18 cellular contexts compared by ENCODE assay signal in genomic region chr3:153552887-153553604, GRCh38.
DNase-seq lines count a peak whose midpoint lies in the region; ATAC-seq and TF ChIP-seq lines count a peak whose summit lies in the region.
"Had no signal": no experiment of that assay in that cellular context is flagged by ENCODE, and none has a peak within 500 bp of the region (broad histone marks: within the 10 kb centered on the region; RNA-seq: fewer than 3 reads in every experiment).

No MANE protein-coding gene starts in this region.

- no peaks in the 10 kb centered on the region for H3K79me2 ChIP-seq in PC-9 (ENCODE audit: low read depth)

- H3K36me3 ChIP-seq in PC-9 (ENCODE audit: low read depth): no peaks in the 10 kb centered on the region
- H3K36me3 ChIP-seq: BLaER1 treated with 17β-estradiol and CSF1 and Interleukin-3, amounts not matched to agents 10 nM and 100 nM had no signal

- ATAC-seq in left ventricle myocardium superior (peak; percentile 52), Right ventricle myocardium inferior (no peak)
- ATAC-seq: GM12878, GM23338, HCT116 had no signal

- in situ Hi-C loops in ACHN (cut with HindIII; ENCODE audit: low pct_ligation_motif_present, low pct_unique_long_range_greater_than_20kb, low sequenced_read_pairs): no loop called here

- BruUV-seq in PC-9 (replicated peaks; lab: Mats Ljungman, UMichigan): no TSS peak

- no peaks in the 10 kb centered on the region for H3F3A ChIP-seq in PC-9 (ENCODE audit: insufficient read depth, low read depth)

- no peaks in the 10 kb centered on the region; the same call in 1 of the 2 replicates for H3K9me2 ChIP-seq in PC-9 (ENCODE audit: insufficient read depth)

- TF ChIP-seq CTCF in PC-9 (conservative IDR thresholded peaks at IDR 0.05): no peak

- POLR2A ChIA-PET in PC-9 (lab: Charles Lee; ENCODE audit: unreplicated experiment): interaction anchor here (0.7 kb wide), 1 partner anchor 107 kb away, joined by 3 read pairs; no protein-coding TSS in a partner anchor

- H3K27ac ChIP-seq in PC-9: no peak overlapping the region
- H3K27ac ChIP-seq: BLaER1 treated with 17β-estradiol and CSF1 and Interleukin-3, amounts not matched to agents 10 nM and 100 nM had no signal

- H3K9me3 ChIP-seq in PC-9 (ENCODE audit: insufficient read depth, low read depth): no peaks in the 10 kb centered on the region

- H2AFZ ChIP-seq in PC-9: peak overlapping the region; percentile 32; the same call in 1 of the 2 replicates
- H2AFZ ChIP-seq: GM23338 had no signal

- no peaks in the 10 kb centered on the region for H3K27me3 ChIP-seq in PC-9 (ENCODE audit: insufficient read depth, low read depth)
- H3K27me3 ChIP-seq: BLaER1 treated with 17β-estradiol and CSF1 and Interleukin-3, amounts not matched to agents 10 nM and 100 nM had no signal

- CTCF ChIA-PET in PC-9 (lab: Charles Lee): no interaction called here

- no peaks in the 10 kb centered on the region for H3K4me1 ChIP-seq in PC-9 (replicated peaks; ENCODE audit: insufficient read depth)
- H3K4me1 ChIP-seq: BLaER1 treated with 17β-estradiol and CSF1 and Interleukin-3, amounts not matched to agents 10 nM and 100 nM had no signal

- intact Hi-C loops in left ventricle myocardium superior (cut with micrococcal nuclease): no loop called here
- intact Hi-C loops in Right ventricle myocardium inferior (cut with DNase I): loop anchor here (5.0 kb wide), 1 partner anchor 391 kb away; the partner anchor contains the start of gene RAP2B
- intact Hi-C loops in PC-9 (cut with micrococcal nuclease; ENCODE audit: unreplicated experiment): no loop called here

- no peak overlapping the region for H3K4me2 ChIP-seq in PC-9
- H3K4me2 ChIP-seq: BLaER1 treated with 17β-estradiol and CSF1 and Interleukin-3, amounts not matched to agents 10 nM and 100 nM; GM23338 had no signal

- no peak for DNase-seq in left ventricle myocardium superior
- no peak for DNase-seq in Right ventricle myocardium inferior (ENCODE audit: missing footprints)
- no peak for DNase-seq in PC-9
- peak; percentile 45 for DNase-seq in dermis blood vessel endothelial cell
- DNase-seq in pulmonary artery endothelial cell (ENCODE audit: low read depth, low spot score): peak; percentile 8
- DNase-seq in DMS 273 (lab: John Stamatoyannopoulos, UW; ENCODE audit: unreplicated experiment): no peak
- no peak for DNase-seq in ACHN
- DNase-seq: DMS 273 treated with DMSO at 0.1 percent for 48 hours, GDM1, NCI-H1436, NCI-H2029, NCI-H2171, NCI-H446 treated with DMSO at 0.1 percent for 48 hours, OCI-M1 had no signal

- no peak overlapping the region for H3K4me3 ChIP-seq in PC-9
- H3K4me3 ChIP-seq: BLaER1 treated with 17β-estradiol and CSF1 and Interleukin-3, amounts not matched to agents 10 nM and 100 nM; GM12878; GM23338 had no signal

- no peaks in the 10 kb centered on the region for H4K20me1 ChIP-seq in PC-9 (ENCODE audit: insufficient read depth)
- H4K20me1 ChIP-seq: BLaER1 treated with 17β-estradiol and CSF1 and Interleukin-3, amounts not matched to agents 10 nM and 100 nM had no signal

Comparison
In these comparisons a context has a peak if more than half of its experiments do, and no peak if none do; other contexts are left out.
1. DNase-seq: peak in dermis blood vessel endothelial cell (single experiment) and pulmonary artery endothelial cell (single experiment); none in left ventricle myocardium superior (single experiment), Right ventricle myocardium inferior (single experiment), PC-9 (0 of 2), DMS 273 (single experiment) and ACHN (single experiment).